ENCODE assay signal across 15 cellular contexts in the genomic region with DNA sequence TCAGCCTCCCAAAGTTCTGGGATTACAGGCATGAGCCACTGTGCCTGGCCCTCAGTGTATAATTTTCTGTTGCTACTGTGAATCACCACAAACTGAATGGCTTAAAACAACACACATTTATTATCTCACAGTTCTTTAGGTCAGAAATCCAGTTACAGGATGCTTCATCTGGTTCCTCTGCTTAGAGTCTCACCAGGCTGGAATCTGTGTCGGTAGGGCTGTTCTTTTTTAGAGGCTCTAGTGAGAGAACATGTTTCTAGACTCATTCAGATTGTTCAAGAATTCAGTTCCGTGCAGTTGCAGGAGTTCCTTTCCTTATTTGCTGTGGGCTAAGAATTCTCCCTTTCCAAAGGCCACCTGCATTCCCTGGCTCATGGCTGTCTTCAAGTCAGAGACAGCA.
"Had no signal": no experiment of that assay in that cellular context is flagged by ENCODE, and none has a peak within 500 bp of the region (broad histone marks: within the 10 kb centered on the region; RNA-seq: fewer than 3 reads in every experiment).

No MANE protein-coding gene starts in this region.

- H3K27me3 Mint-ChIP-seq: activated CD4-positive, alpha-beta memory T cell treated with anti-CD3 and anti-CD28 coated beads for 36 hours; natural killer cell treated with Interleukin-12 subunit alpha and Interleukin-12 subunit beta and Interleukin-15 and Interleukin-18, amount 100 ng/mL, for 72 hours; stimulated activated naive CD8-positive, alpha-beta T cell treated with anti-CD3 and anti-CD28 coated beads, Interleukin-15, amount 100 ng/mL, for 72 hours had no signal

- H3K9me3 ChIP-seq: body of pancreas, left lung, psoas muscle, thoracic aorta had no signal

- H3K27ac Mint-ChIP-seq: activated CD4-positive, alpha-beta memory T cell treated with anti-CD3 and anti-CD28 coated beads for 36 hours; natural killer cell treated with Interleukin-12 subunit alpha and Interleukin-12 subunit beta and Interleukin-15 and Interleukin-18, amount 100 ng/mL, for 72 hours had no signal

- H3K4me3 Mint-ChIP-seq: activated CD4-positive, alpha-beta memory T cell treated with anti-CD3 and anti-CD28 coated beads for 36 hours; natural killer cell treated with Interleukin-12 subunit alpha and Interleukin-12 subunit beta and Interleukin-15 and Interleukin-18, amount 100 ng/mL, for 72 hours; stimulated activated naive CD8-positive, alpha-beta T cell treated with anti-CD3 and anti-CD28 coated beads, Interleukin-15, amount 100 ng/mL, for 72 hours had no signal

- H3K27me3 ChIP-seq: body of pancreas, dorsolateral prefrontal cortex, foreskin keratinocyte, left lung had no signal

- H3K27ac ChIP-seq: body of pancreas, dorsolateral prefrontal cortex, foreskin keratinocyte, left lung, psoas muscle, thoracic aorta had no signal

- H3K4me1 ChIP-seq: body of pancreas, foreskin keratinocyte, left lung, psoas muscle had no signal

- H3K9me3 Mint-ChIP-seq: activated CD4-positive, alpha-beta memory T cell treated with anti-CD3 and anti-CD28 coated beads for 36 hours; natural killer cell treated with Interleukin-12 subunit alpha and Interleukin-12 subunit beta and Interleukin-15 and Interleukin-18, amount 100 ng/mL, for 72 hours; stimulated activated naive CD8-positive, alpha-beta T cell treated with anti-CD3 and anti-CD28 coated beads, Interleukin-15, amount 100 ng/mL, for 72 hours had no signal

- DNase-seq: activated CD4-positive, alpha-beta memory T cell treated with anti-CD3 and anti-CD28 coated beads for 36 hours; activated CD4-positive, CD25-positive, alpha-beta regulatory T cell treated with anti-CD3 and anti-CD28 coated beads, Interleukin-2, amount 50 U/mL, for 72 hours; body of pancreas; cerebellar nuclear complex; dorsolateral prefrontal cortex; foreskin keratinocyte; left lung; occipital lobe; psoas muscle; stimulated activated CD4-positive, alpha-beta T cell treated with anti-CD3 and anti-CD28 coated beads, Interleukin-15, amount 100 ng/mL, for 24 hours; stimulated activated CD4-positive, alpha-beta T cell treated with anti-CD3 and anti-CD28 coated beads, Interleukin-4, amount 100 ng/mL, for 24 hours; stimulated activated naive CD8-positive, alpha-beta T cell treated with anti-CD3 and anti-CD28 coated beads, Interleukin-15, amount 100 ng/mL, for 72 hours; SW 1271 had no signal

- H3K4me1 Mint-ChIP-seq: stimulated activated naive CD8-positive, alpha-beta T cell treated with anti-CD3 and anti-CD28 coated beads, Interleukin-15, amount 100 ng/mL, for 72 hours had no signal

- H3K4me3 ChIP-seq: body of pancreas, dorsolateral prefrontal cortex, left lung, psoas muscle, thoracic aorta had no signal
